In the genomic region with DNA sequence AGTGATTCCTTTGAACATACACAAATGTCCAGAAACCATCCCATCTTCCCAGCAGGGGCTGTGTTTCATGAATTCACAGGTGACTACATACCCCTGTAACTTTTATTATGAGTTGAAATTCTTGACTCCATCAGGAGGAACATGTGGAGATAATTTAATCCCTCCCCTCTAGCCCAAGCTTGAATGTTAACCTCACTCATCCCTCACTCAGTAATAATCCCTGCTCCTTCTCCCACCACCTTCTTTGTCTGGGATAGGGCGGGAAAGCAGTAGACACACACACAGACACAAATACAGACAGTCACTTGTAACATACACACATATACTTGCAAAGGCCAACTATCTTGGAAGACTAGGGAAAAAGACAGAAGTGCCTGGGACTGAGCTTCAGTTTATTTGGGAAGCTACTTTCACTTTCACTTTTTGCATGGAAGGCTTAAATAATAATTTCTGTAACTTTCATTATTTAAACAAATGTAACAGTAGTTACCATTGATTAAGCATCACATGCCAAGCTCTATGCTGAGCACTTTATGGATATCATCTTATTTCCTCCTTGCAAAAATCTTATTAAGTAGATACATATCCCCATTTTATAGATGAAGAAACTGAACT, we compare ENCODE assay signal across 10 cellular contexts. TPM values are rescaled to one million over a fixed set of nuclear protein-coding genes. Genes with fewer than 3 reads are reported as not detected.
DNase-seq lines count a peak whose midpoint lies in the region; ATAC-seq and TF ChIP-seq lines count a peak whose summit lies in the region.
"Had no signal": no experiment of that assay in that cellular context is flagged by ENCODE, and none has a peak within 500 bp of the region (broad histone marks: within the 10 kb centered on the region; RNA-seq: fewer than 3 reads in every experiment).

No MANE protein-coding gene starts in this region.

- no peak for TF ChIP-seq POLR2A in heart left ventricle (IDR thresholded peaks at IDR 0.05)
- no peak for TF ChIP-seq POLR2A in lower leg skin (IDR thresholded peaks at IDR 0.05)

- intact Hi-C loops in heart left ventricle (cut with DNase I) = loop anchor here in 1 of 10 donors (5.0 kb wide), 1 partner anchor 44 kb away; no protein-coding TSS in a partner anchor
- intact Hi-C loops in cardiac septum (cut with DNase I) = no loop called here
- intact Hi-C loops in aorta (cut with DNase I) = no loop called here
- intact Hi-C loops in lower leg skin (cut with DNase I; ENCODE audit: low total_unique reads) = no loop called here

- no peak for DNase-seq in heart left ventricle
- DNase-seq in cardiac septum (ENCODE audit: low spot score) = no peak
- DNase-seq in cardiac fibroblast (ENCODE audit: low read depth in 2 of 2) = peak in 1 of 2 donors; percentile 50
- peak; percentile 40 to 42 for DNase-seq in lung microvascular endothelial cell (ENCODE audit: low read depth in 2 of 2)
- no peak for DNase-seq in aorta
- no peak for DNase-seq in lower leg skin (ENCODE audit: low spot score in 2 of 2)
- no peak for DNase-seq in activated T-cell treated with anti-CD3 and anti-CD28 coated beads, Interleukin-2, amount 50 U/mL, for 72 hours
- DNase-seq: nephron progenitor cell had no signal

- peak overlapping the region; percentile 9 to 52 (median 44) for H3K4me3 ChIP-seq in heart left ventricle
- H3K4me3 ChIP-seq in cardiac fibroblast (replicated peaks in 1 of 2; ENCODE audit: low read depth in 2 of 2, low read length in 2 of 2) = peak overlapping the region; percentile 11 to 51
- peak overlapping the region; percentile 62 to 84 for H3K4me3 ChIP-seq in aorta (ENCODE audit: low read length in 2 of 2)
- H3K4me3 ChIP-seq in lower leg skin (ENCODE audit: low read depth, poor library complexity, severe bottlenecking) = no peak overlapping the region

- WGBS in heart left ventricle, 4 donors = 41 to 68% (median 53%) methylated on average over 1 of the region's 1 CpG
- WGBS in aorta, 2 donors = 74 to 76% methylated on average over 1 of the region's 1 CpG
- WGBS in lower leg skin, 2 donors = 43 to 59% methylated on average over 1 of the region's 1 CpG

- peak overlapping the region in 1 of 2 donors; percentile 6 for H3K4me3 Mint-ChIP-seq in activated T-cell treated with anti-CD3 and anti-CD28 coated beads, Interleukin-2, amount 50 U/mL, for 72 hours
- H3K4me3 Mint-ChIP-seq: nephron progenitor cell had no signal

- TF ChIP-seq CTCF in heart left ventricle (IDR thresholded peaks at IDR 0.05) (no peak), cardiac fibroblast (IDR thresholded peaks at IDR 0.05; ENCODE audit: low read depth, low read length) (no peak), lower leg skin (IDR thresholded peaks at IDR 0.05) (no peak)

- H3K27ac Mint-ChIP-seq in activated T-cell treated with anti-CD3 and anti-CD28 coated beads, Interleukin-2, amount 50 U/mL, for 72 hours = no peak overlapping the region
- H3K27ac Mint-ChIP-seq: activated T-helper 2 cell treated with anti-CD3 and anti-CD28 coated beads, Interferon-gamma antibody, Interleukin-2, Interleukin-4, amounts not matched to agents 10 μg/mL and 5 μg/mL and 100 μg/mL, durations not matched to agents 14 hours and 24 hours and 36 hours had no signal

- peaks cover 5% of the 10 kb centered on the region for H3K27me3 Mint-ChIP-seq in activated T-cell treated with anti-CD3 and anti-CD28 coated beads, Interleukin-2, amount 50 U/mL, for 72 hours (ENCODE audit: low read depth)

- H3K9me3 Mint-ChIP-seq in activated T-cell treated with anti-CD3 and anti-CD28 coated beads, Interleukin-2, amount 50 U/mL, for 72 hours = no peaks in the 10 kb centered on the region
- H3K9me3 Mint-ChIP-seq: activated T-helper 2 cell treated with anti-CD3 and anti-CD28 coated beads, Interferon-gamma antibody, Interleukin-2, Interleukin-4, amounts not matched to agents 10 μg/mL and 5 μg/mL and 100 μg/mL, durations not matched to agents 14 hours and 24 hours and 36 hours had no signal

- ATAC-seq in heart left ventricle (peak in 2 of 4 donors; percentile 24 to 49), aorta (ENCODE audit: low FRiP score) (no peak), HG03095 (IDR thresholded peaks at IDR 0.05; ENCODE audit: unreplicated experiment) (no peak)
- no peak for ATAC-seq in activated T-cell treated with anti-CD3 and anti-CD28 coated beads, Interleukin-2, amount 50 U/mL, for 72 hours (replicated peaks in 1 of 2)

- H3K4me1 Mint-ChIP-seq in activated T-cell treated with anti-CD3 and anti-CD28 coated beads, Interleukin-2, amount 50 U/mL, for 72 hours (ENCODE audit: low read depth) = peaks cover 9% of the 10 kb centered on the region

- H3K36me3 Mint-ChIP-seq in activated T-cell treated with anti-CD3 and anti-CD28 coated beads, Interleukin-2, amount 50 U/mL, for 72 hours (ENCODE audit: insufficient read depth in 2 of 2) = peaks cover 0 to 2% of the 10 kb centered on the region in 2 donors

- H3K36me3 ChIP-seq in heart left ventricle = peaks cover 0 to 16% (median 0%) of the 10 kb centered on the region in 9 donors
- no peaks in the 10 kb centered on the region for H3K36me3 ChIP-seq in aorta (ENCODE audit: control insufficient read depth in 1 of 2, insufficient read depth in 2 of 2, low read length in 1 of 2)

- H3K9me3 ChIP-seq in heart left ventricle (no peaks in the 10 kb centered on the region), aorta (ENCODE audit: control insufficient read depth, low read length) (no peaks in the 10 kb centered on the region)

- H3K27me3 ChIP-seq in heart left ventricle (no peaks in the 10 kb centered on the region), aorta (ENCODE audit: control insufficient read depth in 1 of 2, insufficient read depth in 2 of 2, low read length in 1 of 2) (no peaks in the 10 kb centered on the region)

- H3K27ac ChIP-seq in heart left ventricle (peak overlapping the region in 7 of 12 donors; percentile 3 to 58 (median 31)), aorta (ENCODE audit: low read depth in 1 of 2, low read length in 2 of 2) (no peak overlapping the region)

- peaks cover 0 to 33% (median 15%) of the 10 kb centered on the region in 12 donors for H3K4me1 ChIP-seq in heart left ventricle
- no peaks in the 10 kb centered on the region for H3K4me1 ChIP-seq in aorta (ENCODE audit: control insufficient read depth in 1 of 2, insufficient read depth in 2 of 2, low read length in 2 of 2)

RNA-seq across cellular contexts. Expression of a gene that starts 7.3 kb away (rescaled TPM):
- total RNA-seq in heart left ventricle (10 to 100 TPM; 24.2 to 61.3 (median 32.2) TPM), cardiac septum (20.6 TPM), lung microvascular endothelial cell (15.9 and 23.4 TPM in 2 replicates), aorta (10 to 100 TPM; 34.2 to 42.4 TPM), lower leg skin (10 to 100 TPM in 1 of 4 donors, 1 to 10 TPM in 3; 7.7 to 13.3 (median 8.4) TPM)
- polyA plus RNA-seq in heart left ventricle (10 to 100 TPM; 10.3 to 90.1 TPM), aorta (10 to 100 TPM in 1 of 2 donors, 1 to 10 TPM in 1; 4.3 to 34.4 TPM)
- total RNA-seq in activated T-cell treated with anti-CD3 and anti-CD28 coated beads, Interleukin-2, amount 50 U/mL, for 72 hours = 1 to 10 TPM; 3.5 TPM

Comparison
In these comparisons a context has a peak if more than half of its experiments do, and no peak if none do; other contexts are left out.
1. DNase-seq: peak in lung microvascular endothelial cell (2 of 2); none in heart left ventricle (0 of 5), cardiac septum (single experiment), aorta (0 of 2), lower leg skin (0 of 2) and activated T-cell treated with anti-CD3 and anti-CD28 coated beads, Interleukin-2, amount 50 U/mL, for 72 hours (0 of 2).
2. H3K27ac ChIP-seq: peak in heart left ventricle (7 of 12); none in aorta (0 of 2).